In genomic region chr20:33730946-33731692, GRCh38 we compare ENCODE assay signal across 8 cellular contexts. TPM values are rescaled to one million over a fixed set of nuclear protein-coding genes. Genes with fewer than 3 reads are reported as not detected.
DNase-seq lines count a peak whose midpoint lies in the region; TF ChIP-seq lines count a peak whose summit lies in the region.

No MANE protein-coding gene starts in this region.

- no peaks in the 10 kb centered on the region for H3K9me3 ChIP-seq in CD4-positive, alpha-beta memory T cell (ENCODE audit: control insufficient read depth in 1 of 2, low read length in 2 of 2)
- H3K9me3 ChIP-seq in esophagus (ENCODE audit: control insufficient read depth in 2 of 2, insufficient read depth in 1 of 2, low read depth in 1 of 2, low read length in 1 of 2): no peaks in the 10 kb centered on the region
- no peaks in the 10 kb centered on the region for H3K9me3 ChIP-seq in ovary

- no peak for TF ChIP-seq CTCF in RWPE1 (conservative IDR thresholded peaks at IDR 0.05; ENCODE audit: low read depth)
- TF ChIP-seq CTCF in ovary (IDR thresholded peaks at IDR 0.05): no peak

- H3K36me3 ChIP-seq in CD4-positive, alpha-beta memory T cell (ENCODE audit: insufficient read depth, low read length): no peaks in the 10 kb centered on the region
- H3K36me3 ChIP-seq in esophagus (ENCODE audit: control insufficient read depth in 2 of 2, insufficient read depth in 2 of 2, low read length in 1 of 2) (no peaks in the 10 kb centered on the region), ovary (no peaks in the 10 kb centered on the region)

- TF ChIP-seq EP300 in ovary (IDR thresholded peaks at IDR 0.05): no peak

- peak overlapping the region in 1 of 2 donors; percentile 64 for H3K4me3 ChIP-seq in CD4-positive, alpha-beta memory T cell (ENCODE audit: low read length in 2 of 2)
- H3K4me3 ChIP-seq in esophagus (ENCODE audit: low read depth in 1 of 2, low read length in 2 of 2) (peak overlapping the region; percentile 64 to 65), ovary (peak overlapping the region; percentile 37)

- peak in 1 of 5 donors; percentile 1 for DNase-seq in CD4-positive, alpha-beta memory T cell
- DNase-seq in RWPE1 (ENCODE audit: low spot score) (no peak), ovary (peak in 2 of 5 donors; percentile 20 to 42), NCI-H526 (lab: John Stamatoyannopoulos, UW) (no peak), occipital lobe (lab: John Stamatoyannopoulos, UW) (no peak), EL (no peak), KG1 (lab: John Stamatoyannopoulos, UW) (no peak)

- peak overlapping the region; percentile 85 to 92 (median 88) for H3K4me3 Mint-ChIP-seq in CD4-positive, alpha-beta memory T cell

- peaks cover 2 to 8% of the 10 kb centered on the region in 2 donors for H3K36me3 Mint-ChIP-seq in CD4-positive, alpha-beta memory T cell

- H3K4me1 ChIP-seq in CD4-positive, alpha-beta memory T cell (ENCODE audit: insufficient read depth, low read length): peaks cover 21% of the 10 kb centered on the region
- H3K4me1 ChIP-seq in esophagus (ENCODE audit: control insufficient read depth in 2 of 2, insufficient read depth in 2 of 2, low read length in 1 of 2): no peaks in the 10 kb centered on the region
- peaks cover 13% of the 10 kb centered on the region for H3K4me1 ChIP-seq in ovary (ENCODE audit: insufficient read depth)

- CTCF ChIA-PET in CD4-positive, alpha-beta memory T cell (lab: Charles Lee; ENCODE audit: partially characterized antibody): interaction anchor here (2.3 kb wide), 1 partner anchor 11 kb away, joined by 9 read pairs; the partner anchor contains the start of gene PXMP4
- CTCF ChIA-PET in RWPE1 (lab: Yijun Ruan, JAX): interaction anchor here (0.8 to 1.8 kb wide), 2 partner anchors 80 to 116 kb away, joined by 3 to 6 read pairs; partner anchors contain the start of gene CHMP4B

- H3K27ac ChIP-seq in CD4-positive, alpha-beta memory T cell (ENCODE audit: low read depth, low read length): peak overlapping the region; percentile 64
- H3K27ac ChIP-seq in RWPE1: peak overlapping the region; percentile 92
- peak overlapping the region; percentile 96 to 97 for H3K27ac ChIP-seq in esophagus (ENCODE audit: low read depth in 2 of 2, low read length in 1 of 2)
- peak overlapping the region; percentile 51 to 95 for H3K27ac ChIP-seq in ovary

- H3K27me3 Mint-ChIP-seq in CD4-positive, alpha-beta memory T cell: no peaks in the 10 kb centered on the region

- H3K4me1 Mint-ChIP-seq in CD4-positive, alpha-beta memory T cell: peaks cover 10 to 25% (median 19%) of the 10 kb centered on the region in 4 donors

- POLR2A ChIA-PET in CD4-positive, alpha-beta memory T cell (lab: Charles Lee; ENCODE audit: partially characterized antibody): interaction anchor here (1.1 to 3.6 kb wide), 14 partner anchors 8 to 381 kb away, joined by 3 to 55 read pairs (median 8); partner anchors contain the start of genes ACTL10, CBFA2T2, CHMP4B and EIF2S2
- POLR2A ChIA-PET in RWPE1 (lab: Yijun Ruan, JAX; ENCODE audit: low non-redundant PET): interaction anchor here (0.6 to 1.0 kb wide), 3 partner anchors 10 to 344 kb away, joined by 3 to 5 read pairs (median 3); no protein-coding TSS in a partner anchor

- intact Hi-C loops in CD4-positive, alpha-beta memory T cell (cut with micrococcal nuclease): loop anchor here (1.0 to 5.0 kb wide), 3 partner anchors 64 to 289 kb away; partner anchors contain the start of genes ACTL10 and SNTA1
- intact Hi-C loops in ovary (cut with DNase I): loop anchor here in 3 of 4 donors (5.0 to 10.0 kb wide), 3 partner anchors 54 to 66 kb away; partner anchors contain the start of genes ACTL10 (in 2 of the 3) and C20orf144 (in 1 of the 3)

- peaks cover 0 to 4% (median under 1%) of the 10 kb centered on the region in 8 donors for H3K9me3 Mint-ChIP-seq in CD4-positive, alpha-beta memory T cell

- TF ChIP-seq POLR2A in ovary (IDR thresholded peaks at IDR 0.05): no peak

- WGBS in esophagus, 2 donors: 81 to 84% methylated on average over 18 of the region's 18 CpGs
- 78 to 79% (median 79%) methylated on average over 18 of the region's 18 CpGs for WGBS in ovary, 3 donors

- peak overlapping the region; percentile 92 to 98 (median 96) for H3K27ac Mint-ChIP-seq in CD4-positive, alpha-beta memory T cell

- no peaks in the 10 kb centered on the region for H3K27me3 ChIP-seq in CD4-positive, alpha-beta memory T cell (ENCODE audit: insufficient read depth, low read length)
- H3K27me3 ChIP-seq in esophagus (ENCODE audit: control insufficient read depth in 1 of 2, insufficient read depth in 2 of 2, low read length in 2 of 2) (no peaks in the 10 kb centered on the region), ovary (no peaks in the 10 kb centered on the region)

RNA-seq across cellular contexts. Expression of gene ZNF341, which starts 0.7 kb away (rescaled TPM):
- total RNA-seq in CD4-positive, alpha-beta memory T cell: 1 to 10 TPM; 4.8 to 5.0 TPM
- polyA plus RNA-seq in CD4-positive, alpha-beta memory T cell: 1 to 10 TPM; 1.5 to 2.3 TPM
- polyA plus RNA-seq in esophagus (1 to 10 TPM; 2.6 to 4.5 TPM), ovary (1 to 10 TPM; 1.2 to 2.3 TPM)
- total RNA-seq in ovary (1 to 10 TPM; 1.2 to 3.8 (median 1.6) TPM), occipital lobe (2.7 TPM)

RNA-seq across cellular contexts. Expression of gene PXMP4, which starts 11.0 kb away (rescaled TPM):
- total RNA-seq in CD4-positive, alpha-beta memory T cell: 10 to 100 TPM; 15.7 to 16.3 TPM
- polyA plus RNA-seq in CD4-positive, alpha-beta memory T cell: 10 to 100 TPM in 1 of 2 donors, 1 to 10 TPM in 1; 6.3 to 16.4 TPM
- 1 to 10 TPM; 5.4 to 5.8 TPM for polyA plus RNA-seq in esophagus
- total RNA-seq in ovary: 10 to 100 TPM in 5 of 7 donors, 1 to 10 TPM in 2; 3.4 to 15.1 (median 11.8) TPM
- 1 to 10 TPM; 5.3 to 8.8 TPM for polyA plus RNA-seq in ovary
- total RNA-seq in occipital lobe: 12.5 TPM

RNA-seq across cellular contexts. Expression of gene E2F1, which starts 44.9 kb away (rescaled TPM):
- total RNA-seq in CD4-positive, alpha-beta memory T cell: 1 to 10 TPM; 2.2 to 2.6 TPM
- polyA plus RNA-seq in CD4-positive, alpha-beta memory T cell: under 1 TPM; 0.46 to 0.89 TPM
- polyA plus RNA-seq in esophagus (1 to 10 TPM; 6.4 to 6.7 TPM), ovary (1 to 10 TPM in 1 of 2 donors, under 1 TPM in 1; 0.95 to 4.1 TPM)
- total RNA-seq in ovary (1 to 10 TPM; 2.3 to 7.6 (median 3.4) TPM), occipital lobe (2.2 TPM)

RNA-seq across cellular contexts. Expression of gene NECAB3, which starts 56.9 kb away (rescaled TPM):
- 10 to 100 TPM; 23.3 to 23.4 TPM for total RNA-seq in CD4-positive, alpha-beta memory T cell
- 1 to 10 TPM; 2.0 to 2.5 TPM for polyA plus RNA-seq in CD4-positive, alpha-beta memory T cell
- polyA plus RNA-seq in esophagus: 10 to 100 TPM; 13.5 to 18.4 TPM
- total RNA-seq in ovary: 100 to 1,000 TPM in 4 of 7 donors, 10 to 100 TPM in 3; 74.3 to 166 (median 103) TPM
- 10 to 100 TPM in 1 of 2 donors, 1 to 10 TPM in 1; 9.2 to 95.6 TPM for polyA plus RNA-seq in ovary
- 27.8 TPM for total RNA-seq in occipital lobe
